In genomic region chr7:36784991-36785940, GRCh38 we compare ENCODE assay signal across 8 cellular contexts.
DNase-seq lines count a peak whose midpoint lies in the region; ATAC-seq and TF ChIP-seq lines count a peak whose summit lies in the region.

No MANE protein-coding gene starts in this region.

- H3K27me3 ChIP-seq in HL-60 (ENCODE audit: insufficient read depth, poor library complexity, severe bottlenecking), result no peaks in the 10 kb centered on the region

- DNase-seq in CD1c-positive myeloid dendritic cell (ENCODE audit: extremely low spot score) (peak; percentile 77), HL-60 (ENCODE audit: low read depth in 1 of 2, low spot score in 1 of 2) (peak; percentile 70 to 92), globus pallidus (ENCODE audit: low spot score) (peak; percentile 54), COLO829 (ENCODE audit: low spot score) (no peak), amniotic stem cell (lab: John Stamatoyannopoulos, UW) (no peak)
- DNase-seq in activated CD8-positive, alpha-beta memory T cell treated with anti-CD3 and anti-CD28 coated beads for 24 hours, result peak; percentile 78
- peak; percentile 13 to 54 (median 27) for DNase-seq in stimulated activated CD4-positive, alpha-beta T cell treated with anti-CD3 and anti-CD28 coated beads, TNF-alpha, amount 100 ng/mL, for 24 hours (ENCODE audit: low read depth in 3 of 3)

- TF ChIP-seq CTCF in HL-60 (IDR thresholded peaks at IDR 0.05; ENCODE audit: insufficient read depth, low read length), result no peak

- H3K4me3 ChIP-seq in HL-60 (replicated peaks; ENCODE audit: insufficient read depth, low read length), result no peak overlapping the region

- peak overlapping the region; percentile 19 for H3K27ac ChIP-seq in HL-60 (replicated peaks)

- ATAC-seq in GM21381 (IDR thresholded peaks at IDR 0.05; ENCODE audit: unreplicated experiment), result peak; percentile 97

Comparison
In these comparisons a context has a peak if more than half of its experiments do, and no peak if none do; other contexts are left out.
1. DNase-seq: peak in CD1c-positive myeloid dendritic cell (single experiment), HL-60 (2 of 2), activated CD8-positive, alpha-beta memory T cell treated with anti-CD3 and anti-CD28 coated beads for 24 hours (single experiment), globus pallidus (single experiment) and stimulated activated CD4-positive, alpha-beta T cell treated with anti-CD3 and anti-CD28 coated beads, TNF-alpha, amount 100 ng/mL, for 24 hours (3 of 3); none in COLO829 (single experiment) and amniotic stem cell (single experiment).